In genomic region chr7:20558963-20559716, GRCh38 we compare ENCODE assay signal across 1 cellular context.
TF ChIP-seq lines count a peak whose summit lies in the region.

No MANE protein-coding gene starts in this region.

TF ChIP-seq in HepG2, 621 proteins besides CTCF, POLR2A, EP300 and RAD21 (continued from another document):
- TF ChIP-seq REST (IDR thresholded peaks at IDR 0.05; ENCODE audit: borderline replicate concordance in 1 of 2, low read depth in 1 of 2, low read length in 2 of 2), result no peak
- TF ChIP-seq ATF3 (CRISPR knock-in tag; IDR thresholded peaks at IDR 0.05), result no peak
- TF ChIP-seq PPARG (CRISPR knock-in tag; conservative IDR thresholded peaks at IDR 0.05), result no peak
- TF ChIP-seq ZNF883 (CRISPR knock-in tag; IDR thresholded peaks at IDR 0.05; ENCODE audit: not compliant biosample characterization), result no peak
- TF ChIP-seq FOXJ3 (CRISPR knock-in tag; IDR thresholded peaks at IDR 0.05; ENCODE audit: borderline replicate concordance), result no peak
- no peak for TF ChIP-seq ZFY (CRISPR knock-in tag; IDR thresholded peaks at IDR 0.05)
- TF ChIP-seq ZNF646 (CRISPR knock-in tag; IDR thresholded peaks at IDR 0.05), result no peak
- no peak for TF ChIP-seq ZNF333 (CRISPR knock-in tag; IDR thresholded peaks at IDR 0.05; ENCODE audit: borderline replicate concordance)
- TF ChIP-seq GPBP1L1 (CRISPR knock-in tag; IDR thresholded peaks at IDR 0.05), result no peak
- no peak for TF ChIP-seq KDM1A (CRISPR knock-in tag; IDR thresholded peaks at IDR 0.05)
- TF ChIP-seq BRCA1 (CRISPR knock-in tag; IDR thresholded peaks at IDR 0.05), result no peak
- no peak for TF ChIP-seq TEF (CRISPR knock-in tag; IDR thresholded peaks at IDR 0.05)
- no peak for TF ChIP-seq MEIS2 (CRISPR knock-in tag; IDR thresholded peaks at IDR 0.05)
